ENCODE assay signal across 8 cellular contexts in genomic region chr17:76736349-76737081, GRCh38. TPM values are rescaled to one million over a fixed set of nuclear protein-coding genes. Genes with fewer than 3 reads are reported as not detected.
A peak's percentile ranks its signal among the peaks of the same experiment; 100 is the strongest.
DNase-seq lines count a peak whose midpoint lies in the region; ATAC-seq and TF ChIP-seq lines count a peak whose summit lies in the region.

No MANE protein-coding gene starts in this region.

- peak overlapping the region; percentile 93 to 100 (median 97) for H3K27ac Mint-ChIP-seq in CD14-positive monocyte

- intact Hi-C loops in CD14-positive monocyte (cut with micrococcal nuclease) (loop anchor here in 1 of 2 donors (1.0 to 10.0 kb wide), 2 partner anchors 10 to 472 kb away; partner anchors contain the start of genes JMJD6, METTL23 and UBALD2), body of pancreas (cut with DNase I) (no loop called here)

- peak in 2 of 3 donors; percentile 9 to 25 for TF ChIP-seq POLR2A in body of pancreas (IDR thresholded peaks at IDR 0.05)

- no peaks in the 10 kb centered on the region for H3K9me3 ChIP-seq in body of pancreas
- H3K9me3 ChIP-seq in iPS-18a (ENCODE audit: control insufficient read depth, low read depth, low read length): no peaks in the 10 kb centered on the region
- no peaks in the 10 kb centered on the region for H3K9me3 ChIP-seq in skeletal muscle satellite cell (replicated peaks; ENCODE audit: low read length)

- H3K4me1 ChIP-seq in body of pancreas: peaks cover 60% of the 10 kb centered on the region
- H3K4me1 ChIP-seq in iPS-18a (ENCODE audit: control insufficient read depth, low read depth, low read length): peaks cover 19% of the 10 kb centered on the region
- H3K4me1 ChIP-seq in skeletal muscle satellite cell (ENCODE audit: control insufficient read depth, insufficient read depth, low read length): peaks cover 38% of the 10 kb centered on the region

- H3K4me1 Mint-ChIP-seq in CD14-positive monocyte: peaks cover 41% of the 10 kb centered on the region

- H3K9ac ChIP-seq in iPS-18a (ENCODE audit: low read length) (peak overlapping the region; percentile 99), skeletal muscle satellite cell (ENCODE audit: low read depth, low read length) (peak overlapping the region; percentile 99)

- peak; percentile 3 for ATAC-seq in GM19438 (IDR thresholded peaks at IDR 0.05; ENCODE audit: low read depth, unreplicated experiment)
- ATAC-seq in body of pancreas: peak; percentile 44
- no peak for ATAC-seq in HG02938 (IDR thresholded peaks at IDR 0.05; ENCODE audit: unreplicated experiment)

- peak; percentile 74 for DNase-seq in CD14-positive monocyte (ENCODE audit: low spot score)
- peak; percentile 30 for DNase-seq in HuH-7 (ENCODE audit: low spot score)
- DNase-seq in T-helper 22 cell (ENCODE audit: low read depth): peak; percentile 49
- DNase-seq in body of pancreas: peak; percentile 78 to 83 (median 82)

- peak overlapping the region; percentile 94 for H3K4me2 ChIP-seq in skeletal muscle satellite cell (ENCODE audit: low read length)

- H3K27me3 ChIP-seq in body of pancreas (no peaks in the 10 kb centered on the region), iPS-18a (ENCODE audit: control insufficient read depth, insufficient read depth, low read length) (no peaks in the 10 kb centered on the region), skeletal muscle satellite cell (ENCODE audit: control insufficient read depth, insufficient read depth, low read length) (no peaks in the 10 kb centered on the region)

- 1% methylated on average over 97 of the region's 117 CpGs; no CpG with 5 or more reads in 1 of the 2 donors for WGBS in body of pancreas, 2 donors

- peaks cover 0 to 2% (median 0%) of the 10 kb centered on the region in 3 donors for H3K27me3 Mint-ChIP-seq in CD14-positive monocyte (ENCODE audit: low read depth in 3 of 3)

- peaks cover 42 to 53% of the 10 kb centered on the region in 2 donors for H3K36me3 Mint-ChIP-seq in CD14-positive monocyte

- H3K4me3 Mint-ChIP-seq in CD14-positive monocyte: peak overlapping the region; percentile 98 to 99

- H3K36me3 ChIP-seq in body of pancreas (replicated peaks in 1 of 2; ENCODE audit: insufficient read depth in 1 of 2, low read depth in 2 of 2) (peaks cover 0 to 18% of the 10 kb centered on the region in 2 donors), iPS-18a (ENCODE audit: control insufficient read depth, low read depth, low read length) (peaks cover 49% of the 10 kb centered on the region), skeletal muscle satellite cell (ENCODE audit: insufficient read depth, low read length) (peaks cover 46% of the 10 kb centered on the region)

- H3K4me3 ChIP-seq in body of pancreas (peak overlapping the region; percentile 67 to 85), iPS-18a (ENCODE audit: low read length) (peak overlapping the region; percentile 90), skeletal muscle satellite cell (ENCODE audit: low read length) (peak overlapping the region; percentile 99)

- H3K27ac ChIP-seq in body of pancreas (peak overlapping the region; percentile 98 to 100 (median 99)), iPS-18a (ENCODE audit: low read length) (peak overlapping the region; percentile 96)

- H3K9me3 Mint-ChIP-seq in CD14-positive monocyte: peaks cover 0 to 2% (median 0%) of the 10 kb centered on the region in 7 donors

- TF ChIP-seq CTCF in CD14-positive monocyte (IDR thresholded peaks at IDR 0.05): peak; percentile 13
- TF ChIP-seq CTCF in body of pancreas (IDR thresholded peaks at IDR 0.05): peak in 4 of 7 experiments; percentile 37 to 44 (median 40)

RNA-seq across cellular contexts. Expression of gene SRSF2, which starts 0.6 kb away (rescaled TPM):
- polyA plus RNA-seq in CD14-positive monocyte: 100 to 1,000 TPM; 124 to 125 TPM
- total RNA-seq in body of pancreas: 100 to 1,000 TPM; 258 to 301 TPM
- total RNA-seq in skeletal muscle satellite cell (2012; rRNA removed): 193 and 226 TPM in 2 replicates

RNA-seq across cellular contexts. Expression of gene MFSD11, which starts 1.4 kb away (rescaled TPM):
- polyA plus RNA-seq in CD14-positive monocyte: 10 to 100 TPM; 23.8 to 24.8 TPM
- total RNA-seq in body of pancreas: 10 to 100 TPM in 1 of 2 donors, 1 to 10 TPM in 1; 7.6 to 16.6 TPM
- total RNA-seq in skeletal muscle satellite cell (2012; rRNA removed): 24.6 and 27.7 TPM in 2 replicates

RNA-seq across cellular contexts. Expression of gene METTL23, which starts 9.9 kb away (rescaled TPM):
- 10 to 100 TPM; 56.5 to 71.3 TPM for polyA plus RNA-seq in CD14-positive monocyte
- total RNA-seq in body of pancreas: 10 to 100 TPM; 25.9 to 44.2 TPM
- 25.1 and 32.2 TPM in 2 replicates for total RNA-seq in skeletal muscle satellite cell (2012; rRNA removed)

RNA-seq across cellular contexts. Expression of gene JMJD6, which starts 10.1 kb away (rescaled TPM):
- polyA plus RNA-seq in CD14-positive monocyte: 10 to 100 TPM; 24.6 to 26.2 TPM
- 10 to 100 TPM; 15.2 to 20.0 TPM for total RNA-seq in body of pancreas
- total RNA-seq in skeletal muscle satellite cell (2012; rRNA removed): 21.0 and 22.7 TPM in 2 replicates

RNA-seq across cellular contexts. Expression of gene MXRA7, which starts 25.8 kb away (rescaled TPM):
- polyA plus RNA-seq in CD14-positive monocyte: under 1 TPM; 0.30 to 0.81 TPM
- total RNA-seq in body of pancreas: 10 to 100 TPM; 71.9 to 87.4 TPM
- total RNA-seq in skeletal muscle satellite cell (2012; rRNA removed): 186 and 268 TPM in 2 replicates

Comparison
In these comparisons a context has a peak if more than half of its experiments do, and no peak if none do; other contexts are left out.
1. DNase-seq: peak in every context shown above with its lines; median percentile 82 in body of pancreas; 74 in CD14-positive monocyte; 49 in T-helper 22 cell; 30 in HuH-7.